ENCODE assay signal across 8 cellular contexts in the genomic region with DNA sequence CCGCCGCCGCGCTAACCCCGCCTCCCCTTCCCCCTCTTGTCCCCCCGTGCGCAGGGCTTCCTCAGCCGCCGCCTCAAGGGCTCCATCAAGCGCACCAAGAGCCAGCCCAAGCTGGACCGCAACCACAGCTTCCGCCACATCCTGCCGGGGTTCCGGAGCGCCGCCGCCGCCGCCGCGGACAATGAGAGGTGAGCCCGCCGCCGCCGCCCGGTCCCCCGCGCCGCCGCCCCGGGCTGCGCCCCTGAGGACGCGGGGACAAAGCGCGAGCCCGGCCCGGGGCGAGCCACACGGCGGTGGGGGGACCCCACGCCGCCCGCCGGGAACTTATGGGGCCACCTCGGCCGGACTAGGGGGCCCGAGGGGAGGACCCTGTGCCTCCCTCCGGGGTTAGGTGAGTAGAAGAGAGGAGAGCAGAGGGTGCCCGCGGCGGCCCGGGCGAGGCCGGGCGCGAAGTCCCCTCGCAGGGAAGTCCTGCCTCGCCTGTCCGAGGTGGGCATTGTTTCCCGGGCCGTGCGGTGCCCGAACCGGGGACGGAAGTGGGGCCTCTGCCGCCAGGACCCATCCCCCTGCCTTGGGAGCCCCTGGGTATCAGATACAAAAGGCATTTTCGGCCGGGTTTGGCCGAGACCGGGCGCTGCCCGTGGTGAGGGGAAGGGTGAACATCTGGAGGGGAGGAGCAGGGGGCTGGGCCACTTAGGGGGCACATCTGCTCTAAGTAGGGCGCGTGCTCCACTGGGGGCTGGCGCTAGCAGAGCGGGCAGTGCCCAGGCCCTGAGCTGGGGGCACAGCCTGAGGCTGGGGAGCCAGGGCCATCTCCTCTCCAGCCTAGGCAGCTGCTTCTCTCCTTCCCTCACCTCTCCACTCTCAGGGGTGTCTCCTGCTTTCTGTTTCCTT. TPM values are rescaled to one million over a fixed set of nuclear protein-coding genes. Genes with fewer than 3 reads are reported as not detected.
DNase-seq lines count a peak whose midpoint lies in the region; ATAC-seq and TF ChIP-seq lines count a peak whose summit lies in the region.

No MANE protein-coding gene starts in this region.

- H2AFZ ChIP-seq in KMS-11 (ENCODE audit: low read depth) (peak overlapping the region; percentile 81), neural cell (ENCODE audit: low read depth, low read length) (peak overlapping the region; percentile 45)

- TF ChIP-seq CTCF in CD8-positive, alpha-beta T cell (IDR thresholded peaks at IDR 0.05): no peak
- TF ChIP-seq CTCF in KMS-11 (conservative IDR thresholded peaks at IDR 0.05; ENCODE audit: low read depth, low read length) (no peak), esophagus squamous epithelium (IDR thresholded peaks at IDR 0.05) (no peak), neural cell (IDR thresholded peaks at IDR 0.05; ENCODE audit: poor library complexity, severe bottlenecking) (no peak), upper lobe of left lung (IDR thresholded peaks at IDR 0.05) (no peak)

- H3K36me3 ChIP-seq in CD8-positive, alpha-beta T cell (ENCODE audit: insufficient read depth, low read length): no peaks in the 10 kb centered on the region
- no peaks in the 10 kb centered on the region for H3K36me3 ChIP-seq in KMS-11 (ENCODE audit: insufficient read depth)
- no peaks in the 10 kb centered on the region for H3K36me3 ChIP-seq in esophagus squamous epithelium
- no peaks in the 10 kb centered on the region for H3K36me3 ChIP-seq in neural cell (ENCODE audit: insufficient read depth, low read length)
- no peaks in the 10 kb centered on the region for H3K36me3 ChIP-seq in upper lobe of left lung

- H3K79me2 ChIP-seq in KMS-11 (ENCODE audit: insufficient read depth, low read depth) (no peaks in the 10 kb centered on the region), neural cell (replicated peaks; ENCODE audit: insufficient read depth, low read length) (peaks cover 64% of the 10 kb centered on the region)

- ATAC-seq in CD8-positive, alpha-beta T cell: peak; percentile 68
- peak; percentile 84 for ATAC-seq in GM19351 (IDR thresholded peaks at IDR 0.05; ENCODE audit: unreplicated experiment)
- peak; percentile 44 to 56 for ATAC-seq in upper lobe of left lung (ENCODE audit: low FRiP score in 2 of 2)

- peak; percentile 21 for TF ChIP-seq RAD21 in neural cell (conservative IDR thresholded peaks at IDR 0.05)

- no peak overlapping the region for H3K27ac Mint-ChIP-seq in CD8-positive, alpha-beta T cell

- no peaks in the 10 kb centered on the region for H3K36me3 Mint-ChIP-seq in CD8-positive, alpha-beta T cell

- H3K9me3 Mint-ChIP-seq in CD8-positive, alpha-beta T cell: no peaks in the 10 kb centered on the region

- H4K20me1 ChIP-seq in KMS-11 (ENCODE audit: insufficient read depth) (no peaks in the 10 kb centered on the region), neural cell (ENCODE audit: insufficient read depth) (peaks cover 18% of the 10 kb centered on the region)

- peaks cover 23% of the 10 kb centered on the region for H3K4me1 Mint-ChIP-seq in CD8-positive, alpha-beta T cell (ENCODE audit: low read depth)

- H3K9ac ChIP-seq in KMS-11 (peak overlapping the region; percentile 46; the same call in 1 of the 2 replicates), neural cell (ENCODE audit: low read length) (peak overlapping the region; percentile 83)

- intact Hi-C loops in CD8-positive, alpha-beta T cell (cut with DNase I, micrococcal nuclease): loop anchor here in 1 of 2 experiments (1.0 kb wide), 1 partner anchor 49 kb away; no protein-coding TSS in a partner anchor
- intact Hi-C loops in esophagus squamous epithelium (cut with DNase I): no loop called here

- POLR2A ChIA-PET in CD8-positive, alpha-beta T cell (lab: Charles Lee): interaction anchor here (1.1 to 1.6 kb wide), 2 partner anchors 33 to 220 kb away, joined by 3 to 4 read pairs; no protein-coding TSS in a partner anchor

- H3F3A ChIP-seq in neural cell (ENCODE audit: insufficient read depth, low read length, poor library complexity, severe bottlenecking): no peaks in the 10 kb centered on the region

- no peaks in the 10 kb centered on the region for H3K9me3 ChIP-seq in CD8-positive, alpha-beta T cell (ENCODE audit: low read length)
- H3K9me3 ChIP-seq in esophagus squamous epithelium (no peaks in the 10 kb centered on the region), neural cell (ENCODE audit: low read length) (no peaks in the 10 kb centered on the region), upper lobe of left lung (no peaks in the 10 kb centered on the region)

- H3K9me2 ChIP-seq in neural cell (ENCODE audit: insufficient read depth, low read length): no peaks in the 10 kb centered on the region

- H3K4me2 ChIP-seq in KMS-11: peak overlapping the region; percentile 89
- H3K4me2 ChIP-seq in neural cell (ENCODE audit: low read length): peak overlapping the region; percentile 76

- peak; percentile 10 to 74 (median 43) for DNase-seq in CD8-positive, alpha-beta T cell
- DNase-seq in activated CD8-positive, alpha-beta memory T cell treated with anti-CD3 and anti-CD28 coated beads for 24 hours: peak; percentile 78
- DNase-seq in esophagus squamous epithelium (lab: John Stamatoyannopoulos, UW) (no peak), upper lobe of left lung (peak; percentile 60 to 93), NCI-H2081 treated with DMSO at 0.1 percent for 48 hours (lab: John Stamatoyannopoulos, UW) (no peak)

- H3K4me3 Mint-ChIP-seq in CD8-positive, alpha-beta T cell: peak overlapping the region; percentile 66

- H3K27me3 ChIP-seq in CD8-positive, alpha-beta T cell (ENCODE audit: insufficient read depth, low read length): peaks cover 18% of the 10 kb centered on the region
- no peaks in the 10 kb centered on the region for H3K27me3 ChIP-seq in KMS-11 (ENCODE audit: insufficient read depth, low read depth)
- H3K27me3 ChIP-seq in esophagus squamous epithelium: peaks cover 0 to 8% (median 0%) of the 10 kb centered on the region in 4 donors
- no peaks in the 10 kb centered on the region for H3K27me3 ChIP-seq in neural cell (ENCODE audit: insufficient read depth, low read depth, low read length)
- H3K27me3 ChIP-seq in upper lobe of left lung: peaks cover 0 to 14% (median 3%) of the 10 kb centered on the region in 4 donors

- WGBS in esophagus squamous epithelium, 2 donors: 3 to 7% methylated on average over 7 to 12 of the region's 77 CpGs
- WGBS in upper lobe of left lung, 2 donors: 2 to 7% methylated on average over 10 to 20 of the region's 77 CpGs

- CTCF ChIA-PET in CD8-positive, alpha-beta T cell (lab: Charles Lee): interaction anchor here (1.4 kb wide), 1 partner anchor 44 kb away, joined by 3 read pairs; no protein-coding TSS in a partner anchor

- no peak overlapping the region for H3K4me3 ChIP-seq in CD8-positive, alpha-beta T cell (ENCODE audit: low read depth, low read length)
- no peak overlapping the region for H3K4me3 ChIP-seq in KMS-11 (IDR thresholded peaks at IDR 0.05; ENCODE audit: insufficient read depth, low read depth, low read length)
- peak overlapping the region; percentile 64 to 83 (median 70) for H3K4me3 ChIP-seq in esophagus squamous epithelium
- H3K4me3 ChIP-seq in neural cell (ENCODE audit: low read length): peak overlapping the region; percentile 98
- peak overlapping the region; percentile 34 to 67 (median 62) for H3K4me3 ChIP-seq in upper lobe of left lung

- H3K4me1 ChIP-seq in CD8-positive, alpha-beta T cell (ENCODE audit: insufficient read depth, low read length): peaks cover 8% of the 10 kb centered on the region
- H3K4me1 ChIP-seq in KMS-11 (ENCODE audit: low read depth, poor library complexity, severe bottlenecking): no peaks in the 10 kb centered on the region
- H3K4me1 ChIP-seq in esophagus squamous epithelium: peaks cover 17 to 61% (median 38%) of the 10 kb centered on the region in 3 donors
- peaks cover 24 to 33% (median 25%) of the 10 kb centered on the region in 4 donors for H3K4me1 ChIP-seq in upper lobe of left lung

- peaks cover 24% of the 10 kb centered on the region for H3K27me3 Mint-ChIP-seq in CD8-positive, alpha-beta T cell (ENCODE audit: low read depth)

- TF ChIP-seq POLR2A in esophagus squamous epithelium (IDR thresholded peaks at IDR 0.05): peak in 2 of 4 donors; percentile 36 to 54
- TF ChIP-seq POLR2A in upper lobe of left lung (IDR thresholded peaks at IDR 0.05): peak in 1 of 4 donors; percentile 57

- peak; percentile 10 for TF ChIP-seq EP300 in neural cell (conservative IDR thresholded peaks at IDR 0.05; ENCODE audit: poor library complexity, severe bottlenecking)
- TF ChIP-seq EP300 in upper lobe of left lung (IDR thresholded peaks at IDR 0.05): no peak

- H3K27ac ChIP-seq in CD8-positive, alpha-beta T cell (ENCODE audit: low read depth, low read length): no peak overlapping the region
- H3K27ac ChIP-seq in KMS-11 (no peak overlapping the region), esophagus squamous epithelium (peak overlapping the region; percentile 90 to 96 (median 94)), neural cell (ENCODE audit: low read length) (peak overlapping the region; percentile 53), upper lobe of left lung (peak overlapping the region; percentile 71 to 89 (median 85))

TF ChIP-seq in neural cell, 6 proteins besides CTCF, POLR2A, EP300 and RAD21 (continues in another document):
- no peak for TF ChIP-seq POLR2AphosphoS5 (IDR thresholded peaks at IDR 0.05)
- TF ChIP-seq MXI1 (conservative IDR thresholded peaks at IDR 0.05; ENCODE audit: poor library complexity, severe bottlenecking): peak; percentile 28

RNA-seq across cellular contexts. Expression of a gene that starts 48.1 kb away (rescaled TPM):
- 1 to 10 TPM in 1 of 2 experiments, under 1 TPM in 1; 0.58 to 1.2 TPM for total RNA-seq in CD8-positive, alpha-beta T cell
- 10 to 100 TPM; 28.3 to 48.8 (median 38.1) TPM for total RNA-seq in esophagus squamous epithelium
- polyA plus RNA-seq in neural cell: 17.3 and 24.8 TPM in 2 replicates
- 29.0 and 31.4 TPM in 2 replicates for polyA minus RNA-seq in neural cell
- total RNA-seq in upper lobe of left lung: 10 to 100 TPM; 61.8 to 98.0 (median 77.2) TPM

Comparison
In these comparisons a context has a peak if more than half of its experiments do, and no peak if none do; other contexts are left out.
1. DNase-seq: peak in CD8-positive, alpha-beta T cell (7 of 7), activated CD8-positive, alpha-beta memory T cell treated with anti-CD3 and anti-CD28 coated beads for 24 hours (single experiment) and upper lobe of left lung (2 of 2); none in esophagus squamous epithelium (single experiment) and NCI-H2081 treated with DMSO at 0.1 percent for 48 hours (single experiment).
2. H3K27ac ChIP-seq: peak in esophagus squamous epithelium (4 of 4), neural cell (single experiment) and upper lobe of left lung (4 of 4); none in CD8-positive, alpha-beta T cell (single experiment) and KMS-11 (single experiment).
3. H3K4me3 ChIP-seq: peak in esophagus squamous epithelium (4 of 4), neural cell (single experiment) and upper lobe of left lung (4 of 4); none in CD8-positive, alpha-beta T cell (single experiment) and KMS-11 (single experiment).
4. RNA of a gene that starts 48.1 kb away (total RNA-seq): 61.8 to 98.0 TPM in upper lobe of left lung and 28.3 to 48.8 TPM in esophagus squamous epithelium; 0.58 to 1.2 TPM in CD8-positive, alpha-beta T cell; every median in the first group is over 10 times any median in the second.
5. Peak in every context shown above with its lines, with median percentiles within 50 percentile points of each other: ATAC-seq.